ENCODE assay signal across 25 cellular contexts in genomic region chr2:163606878-163607277, GRCh38.
A peak's percentile ranks its signal among the peaks of the same experiment; 100 is the strongest.
DNase-seq lines count a peak whose midpoint lies in the region; ATAC-seq and TF ChIP-seq lines count a peak whose summit lies in the region.
"Had no signal": no experiment of that assay in that cellular context is flagged by ENCODE, and none has a peak within 500 bp of the region (broad histone marks: within the 10 kb centered on the region; RNA-seq: fewer than 3 reads in every experiment).

No MANE protein-coding gene starts in this region.

- peaks cover 15% of the 10 kb centered on the region for H4K20me1 ChIP-seq in neural progenitor cell (ENCODE audit: low read depth)
- H4K20me1 ChIP-seq: BLaER1 had no signal

- H3K9me3 Mint-ChIP-seq in chondrocyte (ENCODE audit: low read depth) (no peaks in the 10 kb centered on the region), neural progenitor cell (no peaks in the 10 kb centered on the region)

- H2AFZ ChIP-seq in neural progenitor cell (replicated peaks) = no peak overlapping the region

- H3F3A ChIP-seq in neural progenitor cell (ENCODE audit: low read depth) = peaks cover 31% of the 10 kb centered on the region

- H3K27me3 Mint-ChIP-seq in chondrocyte (ENCODE audit: low read depth) = no peaks in the 10 kb centered on the region
- no peaks in the 10 kb centered on the region for H3K27me3 Mint-ChIP-seq in neural progenitor cell (ENCODE audit: insufficient read depth, low read depth)
- H3K27me3 Mint-ChIP-seq: CD4-positive, alpha-beta memory T cell; CD4-positive, CD25-positive, alpha-beta regulatory T cell had no signal

- H3K4me1 ChIP-seq in Panc1 (ENCODE audit: control insufficient read depth, insufficient read depth, low read length) = peaks cover 36% of the 10 kb centered on the region
- peaks cover 36% of the 10 kb centered on the region for H3K4me1 ChIP-seq in neural progenitor cell
- H3K4me1 ChIP-seq: BE2C, BLaER1 had no signal

- H3K4me3 ChIP-seq in Panc1 (ENCODE audit: low read depth in 2 of 2, low read length in 2 of 2) (no peak overlapping the region), neural progenitor cell (no peak overlapping the region)
- H3K4me3 ChIP-seq: BLaER1, GM12878 had no signal

- no peak overlapping the region for H3K4me3 Mint-ChIP-seq in chondrocyte (ENCODE audit: unreplicated experiment)
- no peak overlapping the region for H3K4me3 Mint-ChIP-seq in neural progenitor cell
- H3K4me3 Mint-ChIP-seq: CD14-positive monocyte; CD4-positive, alpha-beta memory T cell; CD4-positive, CD25-positive, alpha-beta regulatory T cell; CD8-positive, alpha-beta memory T cell had no signal

- H3K36me3 Mint-ChIP-seq in chondrocyte (ENCODE audit: low read depth) (peaks cover 22% of the 10 kb centered on the region), neural progenitor cell (peaks cover 24% of the 10 kb centered on the region)
- H3K36me3 Mint-ChIP-seq: CD14-positive monocyte; CD4-positive, alpha-beta memory T cell; CD4-positive, CD25-positive, alpha-beta regulatory T cell; CD8-positive, alpha-beta memory T cell had no signal

- peak overlapping the region; percentile 42 for H3K4me2 ChIP-seq in neural progenitor cell
- H3K4me2 ChIP-seq: BLaER1 had no signal

- H3K27me3 ChIP-seq in Panc1 (ENCODE audit: control insufficient read depth, insufficient read depth, low read length) (no peaks in the 10 kb centered on the region), neural progenitor cell (no peaks in the 10 kb centered on the region)
- H3K27me3 ChIP-seq: BE2C, BLaER1 had no signal

- CTCF ChIA-PET in Panc1 (lab: Charles Lee) = no interaction called here

- H3K27ac Mint-ChIP-seq in chondrocyte (ENCODE audit: unreplicated experiment) = peak overlapping the region; percentile 45
- no peak overlapping the region for H3K27ac Mint-ChIP-seq in neural progenitor cell
- H3K27ac Mint-ChIP-seq: CD14-positive monocyte; CD4-positive, alpha-beta memory T cell; CD4-positive, CD25-positive, alpha-beta regulatory T cell; CD8-positive, alpha-beta memory T cell had no signal

- TF ChIP-seq POLR2A in erythroblast (IDR thresholded peaks at IDR 0.05; ENCODE audit: low read length) = no peak

- intact Hi-C loops in Panc1 (cut with micrococcal nuclease; ENCODE audit: unreplicated experiment) = loop anchor here (10.0 kb wide), 1 partner anchor 128 kb away; the partner anchor contains the start of gene FIGN

- H3K9me3 ChIP-seq in Panc1 (ENCODE audit: control insufficient read depth, insufficient read depth, low read depth, low read length) (no peaks in the 10 kb centered on the region), neural progenitor cell (ENCODE audit: low read depth) (no peaks in the 10 kb centered on the region)
- H3K9me3 ChIP-seq: BE2C, BLaER1 had no signal

- H3K4me1 Mint-ChIP-seq in chondrocyte (ENCODE audit: low read depth) (peaks cover 58% of the 10 kb centered on the region), neural progenitor cell (peaks cover 50% of the 10 kb centered on the region)
- H3K4me1 Mint-ChIP-seq: CD14-positive monocyte; CD4-positive, alpha-beta memory T cell; CD4-positive, CD25-positive, alpha-beta regulatory T cell; CD8-positive, alpha-beta memory T cell had no signal

- no peak overlapping the region for H3K9ac ChIP-seq in neural progenitor cell
- H3K9ac ChIP-seq: BLaER1 had no signal

- DNase-seq in Panc1 (ENCODE audit: low read depth, low spot score) (no peak), chondrocyte (ENCODE audit: low spot score) (no peak), neural progenitor cell (ENCODE audit: low spot score) (no peak), erythroblast (lab: John Stamatoyannopoulos, UW) (no peak), kidney glomerular epithelial cell (lab: John Stamatoyannopoulos, UW) (no peak), left lobe of liver (ENCODE audit: low spot score) (no peak)
- no peak for DNase-seq in activated CD8-positive, alpha-beta memory T cell treated with anti-CD3 and anti-CD28 coated beads, Interleukin-2, amount 50 U/mL, for 48 hours
- DNase-seq: 8988T; ACHN; BE2C; C1 segment of cervical spinal cord; CD4-positive, alpha-beta memory T cell; CD4-positive, CD25-positive, alpha-beta regulatory T cell; CD8-positive, alpha-beta memory T cell; COR-L47; DMS 273 treated with DMSO at 0.1 percent for 48 hours; DMS153; DMS53; DMS79; DND-41; EL; GDM1 had no signal

- BruUV-seq in Panc1 (replicated peaks; lab: Mats Ljungman, UMichigan) = no TSS peak

- H3K36me3 ChIP-seq in Panc1 (ENCODE audit: control insufficient read depth, insufficient read depth, low read length) (no peaks in the 10 kb centered on the region; the same call in 1 of the 2 replicates), neural progenitor cell (no peaks in the 10 kb centered on the region)
- H3K36me3 ChIP-seq: BE2C, BLaER1 had no signal

- H3K27ac ChIP-seq in Panc1 (ENCODE audit: low read length) (peak overlapping the region; percentile 45; the same call in 1 of the 2 replicates), neural progenitor cell (peak overlapping the region; percentile 14)
- H3K27ac ChIP-seq: BLaER1 had no signal

- in situ Hi-C loops in Panc1 (cut with HindIII; ENCODE audit: low pct_unique_long_range_greater_than_20kb, low sequenced_read_pairs) = no loop called here

- ATAC-seq in Panc1 (no peak), left lobe of liver (no peak)
- ATAC-seq: GM12878 had no signal

- H3K79me2 ChIP-seq in neural progenitor cell (ENCODE audit: low read depth) = peaks cover 43% of the 10 kb centered on the region

- TF ChIP-seq CTCF in Panc1 (IDR thresholded peaks at IDR 0.05) (no peak), chondrocyte (IDR thresholded peaks at IDR 0.05) (no peak), neural progenitor cell (IDR thresholded peaks at IDR 0.05) (no peak)

- POLR2A ChIA-PET in Panc1 (lab: Charles Lee) = no interaction called here
